18 cellular contexts compared by ENCODE assay signal in genomic region chr18:7616661-7617060, GRCh38. TPM values are rescaled to one million over a fixed set of nuclear protein-coding genes. Genes with fewer than 3 reads are reported as not detected.
DNase-seq lines count a peak whose midpoint lies in the region; ATAC-seq and TF ChIP-seq lines count a peak whose summit lies in the region.
"Had no signal": no experiment of that assay in that cellular context is flagged by ENCODE, and none has a peak within 500 bp of the region (broad histone marks: within the 10 kb centered on the region; RNA-seq: fewer than 3 reads in every experiment).

No MANE protein-coding gene starts in this region.

- no peak for TF ChIP-seq EP300 in transverse colon (IDR thresholded peaks at IDR 0.05; ENCODE audit: low read depth)

- TF ChIP-seq CTCF in HFF-Myc (IDR thresholded peaks at IDR 0.05; ENCODE audit: low read depth, low read length, missing control alignments) (no peak), fibroblast of mammary gland (conservative IDR thresholded peaks at IDR 0.05; ENCODE audit: control insufficient read depth, insufficient read depth, low read depth, low read length) (no peak), right lobe of liver (IDR thresholded peaks at IDR 0.05) (no peak), transverse colon (IDR thresholded peaks at IDR 0.05) (no peak)

- 40% methylated on average over 2 of the region's 4 CpGs for WGBS in right lobe of liver (ENCODE audit: insufficient coverage, low coverage, low lambda C conversion rate, missing lambda C conversion rate)
- 48% methylated on average over 4 of the region's 4 CpGs; no CpG with 5 or more reads in 1 of the 2 donors for WGBS in transverse colon (ENCODE audit: low coverage in 1 of 2), 2 donors

- ATAC-seq in right lobe of liver, result peak; percentile 33 to 61 (median 46)
- ATAC-seq: activated CD8-positive, alpha-beta T cell treated with anti-CD3 and anti-CD28 coated beads for 36 hours; activated T-helper 17 cell treated with anti-CD3 and anti-CD28 coated beads, Interleukin-2, amount 50 U/mL, for 72 hours; esophagus mucosa had no signal

- H3K27me3 ChIP-seq in right lobe of liver, result no peaks in the 10 kb centered on the region
- H3K27me3 ChIP-seq in transverse colon, result no peaks in the 10 kb centered on the region

- peak; percentile 50 for DNase-seq in HFF-Myc (ENCODE audit: extremely low read depth, low read depth)
- DNase-seq in fibroblast of mammary gland (ENCODE audit: low read depth), result peak; percentile 72
- peak in 2 of 3 donors; percentile 29 to 53 for DNase-seq in right lobe of liver
- DNase-seq in transverse colon, result peak; percentile 24
- DNase-seq in NCI-H1417 (lab: John Stamatoyannopoulos, UW), result no peak
- DNase-seq in amniotic stem cell (lab: John Stamatoyannopoulos, UW), result no peak
- DNase-seq in NCI-H446 treated with DMSO at 0.1 percent for 48 hours (lab: John Stamatoyannopoulos, UW), result no peak
- DNase-seq in G401 (ENCODE audit: low spot score), result no peak
- DNase-seq: activated CD8-positive, alpha-beta T cell treated with anti-CD3 and anti-CD28 coated beads for 36 hours; amygdala; cortex of kidney; DMS79 treated with DMSO at 0.1 percent for 48 hours; KBM-7; NCI-H1436 had no signal

- peaks cover 0 to 19% (median 0%) of the 10 kb centered on the region in 4 donors for H3K4me1 ChIP-seq in right lobe of liver
- peaks cover 0 to 26% (median 10%) of the 10 kb centered on the region in 4 donors for H3K4me1 ChIP-seq in transverse colon

- H3K27ac ChIP-seq in right lobe of liver (no peak overlapping the region), transverse colon (peak overlapping the region in 3 of 4 donors; percentile 0 to 63 (median 53))
- H3K27ac ChIP-seq: C4-2B had no signal

- TF ChIP-seq POLR2A in right lobe of liver (IDR thresholded peaks at IDR 0.05), result no peak
- no peak for TF ChIP-seq POLR2A in transverse colon (IDR thresholded peaks at IDR 0.05)

- in situ Hi-C loops in transverse colon (cut with MboI; ENCODE audit: low pct_ligation_motif_present in 1 of 4, low pct_unique_long_range_greater_than_20kb in 1 of 4, low sequenced_read_pairs in 3 of 4), result no loop called here
- in situ Hi-C loops in G401 (cut with HindIII; ENCODE audit: low sequenced_read_pairs), result no loop called here

- H3K36me3 ChIP-seq in right lobe of liver, result no peaks in the 10 kb centered on the region
- H3K36me3 ChIP-seq in transverse colon, result no peaks in the 10 kb centered on the region

- H3K9me3 ChIP-seq in right lobe of liver, result no peaks in the 10 kb centered on the region
- H3K9me3 ChIP-seq in transverse colon, result no peaks in the 10 kb centered on the region

- H3K4me3 ChIP-seq in HFF-Myc (replicated peaks; ENCODE audit: low read depth, low read length) (no peak overlapping the region), fibroblast of mammary gland (ENCODE audit: control insufficient read depth, low read depth, low read length) (no peak overlapping the region), right lobe of liver (no peak overlapping the region), transverse colon (no peak overlapping the region)
- H3K4me3 ChIP-seq: skin epidermis had no signal

- intact Hi-C loops in right lobe of liver (cut with DNase I) (no loop called here), transverse colon (cut with DNase I; ENCODE audit: low total_unique reads) (no loop called here)

RNA-seq across cellular contexts. Expression of gene PTPRM, which starts 49.5 kb away (rescaled TPM):
- total RNA-seq in right lobe of liver (10 to 100 TPM; 15.1 to 45.7 (median 26.5) TPM), transverse colon (10 to 100 TPM; 22.5 to 92.5 (median 39.2) TPM)
- not detected in 2 replicates for total RNA-seq in G401 (2014; rRNA removed; shearing (Covaris generic))

Comparison
In these comparisons a context has a peak if more than half of its experiments do, and no peak if none do; other contexts are left out.
1. DNase-seq: peak in HFF-Myc (single experiment), fibroblast of mammary gland (single experiment), right lobe of liver (2 of 3) and transverse colon (single experiment); none in NCI-H1417 (0 of 3), amniotic stem cell (single experiment), NCI-H446 treated with DMSO at 0.1 percent for 48 hours (single experiment) and G401 (single experiment).
2. H3K27ac ChIP-seq: peak in transverse colon (3 of 4); none in right lobe of liver (0 of 3).
3. RNA of gene PTPRM, which starts 49.5 kb away (total RNA-seq): 22.5 to 92.5 TPM in transverse colon and 15.1 to 45.7 TPM in right lobe of liver; not detected in G401; every median in the first group is over 10 times any median in the second.